Comparison of ENCODE assay signal across 27 cellular contexts in the genomic region with DNA sequence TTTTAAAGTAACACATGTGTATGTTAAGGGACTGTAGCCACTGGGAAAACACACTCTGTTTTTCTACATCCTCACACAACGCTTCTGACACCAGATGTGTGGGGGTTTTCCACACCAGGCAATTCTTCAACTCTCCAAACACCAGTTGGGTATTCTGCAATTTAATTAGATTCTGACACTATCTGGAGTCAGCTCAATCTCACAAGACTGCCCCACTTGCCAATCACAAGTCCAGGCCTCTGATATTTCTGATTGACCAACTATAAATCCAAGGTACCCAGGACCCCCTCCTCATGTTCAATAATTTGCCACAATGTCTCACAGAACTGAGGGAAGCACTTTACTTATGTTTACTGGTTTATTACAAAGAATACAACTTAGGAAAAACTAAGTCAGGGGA.
"Had no signal": no experiment of that assay in that cellular context is flagged by ENCODE, and none has a peak within 500 bp of the region (broad histone marks: within the 10 kb centered on the region; RNA-seq: fewer than 3 reads in every experiment).

No MANE protein-coding gene starts in this region.

- H3K27me3 Mint-ChIP-seq: central memory CD8-positive, alpha-beta T cell; dendritic cell treated with granulocyte-macrophage colony-stimulating factor and Interleukin-4, amounts not matched to agents 40 ng/mL and 50 ng/mL, for 4 days had no signal

- H3K27me3 ChIP-seq: brain microvascular endothelial cell, dorsolateral prefrontal cortex had no signal

- DNase-seq: activated B cell treated with CpG ODN at 0.5 μM for 24 hours; activated CD4-positive, alpha-beta memory T cell treated with anti-CD3 and anti-CD28 coated beads, Interleukin-2, amount 10 ng/mL, durations not matched to agents 7 days and 5 days; activated CD4-positive, alpha-beta T cell treated with anti-CD3 and anti-CD28 coated beads for 48 hours; activated effector memory CD4-positive, alpha-beta T cell treated with Interleukin-2 at 50 U/mL for 16 hours; activated gamma-delta T cell treated with Interleukin-2 at 50 U/mL for 16 hours; activated naive CD4-positive, alpha-beta T cell treated with anti-CD3 and anti-CD28 coated beads, Interleukin-2, amount 50 U/mL, for 16 hours; activated naive CD4-positive, alpha-beta T cell treated with Interleukin-2 at 50 U/mL for 16 hours; activated T-cell treated with anti-CD3 and anti-CD28 coated beads, Interleukin-2, amount 50 U/mL, for 4 hours; amniotic stem cell; anterior cingulate cortex; brain microvascular endothelial cell; dorsolateral prefrontal cortex; effector memory CD4-positive, alpha-beta T cell; endodermal cell; foreskin fibroblast; head of caudate nucleus; hippocampal formation; T1000; WERI-Rb-1 had no signal

- H3K27ac Mint-ChIP-seq: activated B cell treated with CpG ODN at 0.5 μM for 24 hours; activated CD4-positive, alpha-beta memory T cell treated with anti-CD3 and anti-CD28 coated beads, Interleukin-2, amount 10 ng/mL, durations not matched to agents 7 days and 5 days; activated naive CD8-positive, alpha-beta T cell; activated T-helper 17 cell treated with anti-CD3 and anti-CD28 coated beads, Interleukin-2, amount 50 U/mL, for 72 hours; dendritic cell treated with granulocyte-macrophage colony-stimulating factor and Interleukin-4, amounts not matched to agents 40 ng/mL and 50 ng/mL, for 4 days; endodermal cell; T-helper 2 cell treated with Interferon-gamma antibody and Interleukin-4, amounts not matched to agents 5 μg/mL and 100 μg/mL, for 36 hours had no signal

- H3K36me3 ChIP-seq: brain microvascular endothelial cell, WERI-Rb-1 had no signal

- H3K4me3 ChIP-seq: coronary artery, dorsolateral prefrontal cortex had no signal

- H3K4me3 Mint-ChIP-seq: activated B cell treated with CpG ODN at 0.5 μM for 24 hours; activated CD4-positive, alpha-beta memory T cell treated with anti-CD3 and anti-CD28 coated beads, Interleukin-2, amount 10 ng/mL, durations not matched to agents 7 days and 5 days; activated naive CD8-positive, alpha-beta T cell; activated T-cell treated with anti-CD3 and anti-CD28 coated beads, Interleukin-2, amount 50 U/mL, for 4 hours; activated T-helper 17 cell treated with anti-CD3 and anti-CD28 coated beads, Interleukin-2, amount 50 U/mL, for 72 hours; central memory CD8-positive, alpha-beta T cell; dendritic cell treated with granulocyte-macrophage colony-stimulating factor and Interleukin-4, amounts not matched to agents 40 ng/mL and 50 ng/mL, for 4 days; endodermal cell; T-helper 2 cell treated with Interferon-gamma antibody and Interleukin-4, amounts not matched to agents 5 μg/mL and 100 μg/mL, for 36 hours had no signal

- H3K4me1 Mint-ChIP-seq: activated T-helper 17 cell treated with anti-CD3 and anti-CD28 coated beads, Interleukin-2, amount 50 U/mL, for 72 hours had no signal

- H3K27ac ChIP-seq: brain microvascular endothelial cell, coronary artery, WERI-Rb-1 had no signal

- H3K9me3 Mint-ChIP-seq: activated B cell treated with CpG ODN at 0.5 μM for 24 hours; activated CD4-positive, alpha-beta memory T cell treated with anti-CD3 and anti-CD28 coated beads, Interleukin-2, amount 10 ng/mL, durations not matched to agents 7 days and 5 days; activated T-cell treated with anti-CD3 and anti-CD28 coated beads, Interleukin-2, amount 50 U/mL, for 4 hours; activated T-helper 17 cell treated with anti-CD3 and anti-CD28 coated beads, Interleukin-2, amount 50 U/mL, for 72 hours; central memory CD8-positive, alpha-beta T cell; dendritic cell treated with granulocyte-macrophage colony-stimulating factor and Interleukin-4, amounts not matched to agents 40 ng/mL and 50 ng/mL, for 4 days; endodermal cell; T-helper 2 cell treated with Interferon-gamma antibody and Interleukin-4, amounts not matched to agents 5 μg/mL and 100 μg/mL, for 36 hours had no signal

- H3K36me3 Mint-ChIP-seq: activated naive CD8-positive, alpha-beta T cell had no signal

- ATAC-seq: activated CD4-positive, CD25-positive, alpha-beta regulatory T cell treated with anti-CD3 and anti-CD28 coated beads, Interleukin-2, amount 50 U/mL, for 24 hours; activated T-cell treated with anti-CD3 and anti-CD28 coated beads, Interleukin-2, amount 50 U/mL, for 4 hours; activated T-helper 17 cell treated with anti-CD3 and anti-CD28 coated beads, Interleukin-2, amount 50 U/mL, for 72 hours; esophagus mucosa had no signal
